ENCODE assay signal across 33 cellular contexts in the genomic region with DNA sequence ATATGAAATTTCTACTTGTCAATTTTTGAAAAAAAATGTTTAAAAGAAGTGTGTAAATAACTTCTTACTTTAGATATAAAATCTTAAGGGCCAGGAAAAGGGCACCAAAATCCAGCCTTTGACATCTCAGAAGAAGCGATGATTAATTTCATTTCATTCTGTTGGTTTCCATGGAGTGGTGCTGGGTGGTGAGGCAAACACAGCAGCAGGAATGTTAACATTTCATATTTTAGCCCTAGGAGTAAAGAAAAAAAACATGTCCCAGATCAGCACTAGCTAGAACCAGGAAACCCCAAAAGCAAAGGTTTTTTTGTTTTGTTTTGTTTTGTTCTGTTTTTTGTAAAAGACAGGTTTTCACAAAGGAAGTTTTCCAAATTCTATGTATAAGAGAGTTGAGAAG.
"Had no signal": no experiment of that assay in that cellular context is flagged by ENCODE, and none has a peak within 500 bp of the region (broad histone marks: within the 10 kb centered on the region; RNA-seq: fewer than 3 reads in every experiment).

No MANE protein-coding gene starts in this region.

- H3K27me3 ChIP-seq: breast epithelium, cardiac muscle cell, colonic mucosa, esophagus muscularis mucosa, gastrocnemius medialis had no signal

- H3K36me3 Mint-ChIP-seq: activated naive CD8-positive, alpha-beta T cell; T-cell had no signal

- H3K9me3 Mint-ChIP-seq: activated CD8-positive, alpha-beta T cell treated with anti-CD3 and anti-CD28 coated beads for 36 hours; activated T-cell treated with anti-CD3 and anti-CD28 coated beads, Interleukin-2, amount 50 U/mL, for 4 hours; activated T-helper 17 cell treated with anti-CD3 and anti-CD28 coated beads, Interleukin-2, amount 50 U/mL, for 72 hours; T-helper 1 cell treated with Interleukin-12 subunit alpha and Interleukin-12 subunit beta and Interleukin-4 antibody, amounts not matched to agents 30 μg/mL and 1 μg/mL, for 36 hours; T-helper 2 cell treated with Interferon-gamma antibody and Interleukin-4, amounts not matched to agents 5 μg/mL and 100 μg/mL, for 36 hours had no signal

- ATAC-seq: activated CD4-positive, CD25-positive, alpha-beta regulatory T cell treated with anti-CD3 and anti-CD28 coated beads, Interleukin-2, amount 50 U/mL, for 24 hours; activated CD8-positive, alpha-beta T cell treated with anti-CD3 and anti-CD28 coated beads for 36 hours; activated T-cell treated with anti-CD3 and anti-CD28 coated beads, Interleukin-2, amount 50 U/mL, for 4 hours; activated T-helper 17 cell treated with anti-CD3 and anti-CD28 coated beads, Interleukin-2, amount 50 U/mL, for 72 hours; foreskin keratinocyte; gastrocnemius medialis; T-cell had no signal

- H3K4me1 ChIP-seq: breast epithelium, colonic mucosa, foreskin keratinocyte, gastrocnemius medialis had no signal

- H3K4me3 ChIP-seq: breast epithelium, cardiac muscle cell, colonic mucosa, esophagus muscularis mucosa, gastrocnemius medialis had no signal

- H3K4me3 Mint-ChIP-seq: activated B cell treated with CpG ODN at 0.5 μM for 24 hours; activated CD8-positive, alpha-beta T cell treated with anti-CD3 and anti-CD28 coated beads for 36 hours; activated naive CD8-positive, alpha-beta T cell; activated T-cell treated with anti-CD3 and anti-CD28 coated beads, Interleukin-2, amount 50 U/mL, for 4 hours; activated T-helper 17 cell treated with anti-CD3 and anti-CD28 coated beads, Interleukin-2, amount 50 U/mL, for 72 hours; T-cell; T-helper 1 cell treated with Interleukin-12 subunit alpha and Interleukin-12 subunit beta and Interleukin-4 antibody, amounts not matched to agents 30 μg/mL and 1 μg/mL, for 36 hours; T-helper 2 cell treated with Interferon-gamma antibody and Interleukin-4, amounts not matched to agents 5 μg/mL and 100 μg/mL, for 36 hours had no signal

- H3K36me3 ChIP-seq: breast epithelium, cardiac muscle cell, colonic mucosa, esophagus muscularis mucosa, gastrocnemius medialis, WERI-Rb-1 had no signal

- DNase-seq: activated B cell treated with CpG ODN at 0.5 μM for 24 hours; activated CD4-positive, alpha-beta T cell treated with anti-CD3 and anti-CD28 coated beads for 48 hours; activated CD4-positive, alpha-beta T cell treated with anti-CD3 and anti-CD28 coated beads, Interleukin-2, amount 50 U/mL, for 1 hour; activated CD4-positive, alpha-beta T cell treated with anti-CD3 and anti-CD28 coated beads, Interleukin-2, amount 50 U/mL, for 48 hours; activated CD8-positive, alpha-beta memory T cell treated with anti-CD3 and anti-CD28 coated beads for 24 hours; activated CD8-positive, alpha-beta T cell treated with anti-CD3 and anti-CD28 coated beads for 36 hours; activated effector memory CD4-positive, alpha-beta T cell treated with Interleukin-2 at 50 U/mL for 16 hours; activated gamma-delta T cell treated with Interleukin-2 at 50 U/mL for 16 hours; activated naive CD4-positive, alpha-beta T cell treated with anti-CD3 and anti-CD28 coated beads, Interleukin-2, amount 50 U/mL, for 16 hours; activated naive CD4-positive, alpha-beta T cell treated with Interleukin-2 at 50 U/mL for 16 hours; activated T-cell treated with anti-CD3 and anti-CD28 coated beads, Interleukin-2, amount 50 U/mL, for 4 hours; amniotic stem cell; anterior cingulate cortex; central memory CD4-positive, alpha-beta T cell; cerebellar nuclear complex; colonic mucosa; effector memory CD4-positive, alpha-beta T cell; erythroblast; foreskin keratinocyte; gastrocnemius medialis; glutamatergic neuron; SW 1271; T-cell; T1000; WERI-Rb-1 had no signal

- H3K27ac ChIP-seq: breast epithelium, cardiac muscle cell, colonic mucosa, foreskin keratinocyte, gastrocnemius medialis, WERI-Rb-1 had no signal

- H3K27me3 Mint-ChIP-seq: activated B cell treated with CpG ODN at 0.5 μM for 24 hours; activated naive CD8-positive, alpha-beta T cell had no signal

- H3K27ac Mint-ChIP-seq: activated B cell treated with CpG ODN at 0.5 μM for 24 hours; activated CD8-positive, alpha-beta T cell treated with anti-CD3 and anti-CD28 coated beads for 36 hours; activated naive CD8-positive, alpha-beta T cell; activated T-helper 17 cell treated with anti-CD3 and anti-CD28 coated beads, Interleukin-2, amount 50 U/mL, for 72 hours; T-cell; T-helper 1 cell treated with Interleukin-12 subunit alpha and Interleukin-12 subunit beta and Interleukin-4 antibody, amounts not matched to agents 30 μg/mL and 1 μg/mL, for 36 hours; T-helper 2 cell treated with Interferon-gamma antibody and Interleukin-4, amounts not matched to agents 5 μg/mL and 100 μg/mL, for 36 hours had no signal

- H3K4me1 Mint-ChIP-seq: activated T-helper 17 cell treated with anti-CD3 and anti-CD28 coated beads, Interleukin-2, amount 50 U/mL, for 72 hours; T-cell had no signal

- H3K9me3 ChIP-seq: breast epithelium, colonic mucosa, esophagus muscularis mucosa, gastrocnemius medialis had no signal
